8 cellular contexts compared by ENCODE assay signal in the genomic region with DNA sequence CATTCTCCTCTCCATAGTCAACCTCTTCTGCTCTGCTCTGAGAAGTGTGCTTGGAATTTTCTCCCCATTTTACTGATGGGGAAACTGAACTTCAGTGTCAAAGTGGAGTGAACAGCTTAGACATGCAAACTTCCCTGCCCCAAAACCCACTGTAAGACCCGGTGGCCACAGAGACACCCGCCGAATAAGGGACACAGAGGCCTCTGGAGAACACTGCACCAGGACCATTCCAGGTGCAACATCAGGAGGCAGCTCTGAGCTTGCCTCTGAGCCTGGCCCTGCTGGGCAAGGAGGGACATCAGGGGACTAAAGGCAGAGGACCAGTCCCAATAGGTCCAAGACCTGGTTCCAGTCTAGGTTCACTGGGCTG. TPM values are rescaled to one million over a fixed set of nuclear protein-coding genes. Genes with fewer than 3 reads are reported as not detected.
DNase-seq lines count a peak whose midpoint lies in the region; ATAC-seq and TF ChIP-seq lines count a peak whose summit lies in the region.

No MANE protein-coding gene starts in this region.

- H2AFZ ChIP-seq in SK-N-SH (ENCODE audit: low read depth), result no peak overlapping the region

- 80% methylated on average over 3 of the region's 3 CpGs for WGBS in SK-N-SH (ENCODE audit: low lambda C conversion rate)
- WGBS in liver, result 75% methylated on average over 3 of the region's 3 CpGs
- 76 to 80% methylated on average over 3 of the region's 3 CpGs for WGBS in testis, 2 donors

- TF ChIP-seq EP300 in SK-N-SH (IDR thresholded peaks at IDR 0.05; ENCODE audit: borderline replicate concordance in 1 of 2, low read depth in 1 of 2, low read length in 1 of 2), result no peak

- peaks cover 3 to 6% of the 10 kb centered on the region in 2 experiments for H3K36me3 ChIP-seq in SK-N-SH (replicated peaks in 1 of 2; ENCODE audit: control insufficient read depth in 1 of 2, insufficient read depth in 2 of 2, low read length in 1 of 2)
- no peaks in the 10 kb centered on the region for H3K36me3 ChIP-seq in liver (ENCODE audit: control insufficient read depth in 4 of 4, insufficient read depth in 3 of 4, low read depth in 1 of 4, low read length in 3 of 4)
- no peaks in the 10 kb centered on the region for H3K36me3 ChIP-seq in testis (ENCODE audit: low read depth, missing control alignments)

- peak overlapping the region; percentile 63 to 83; a peak in 3 of 4 replicates for H3K4me3 ChIP-seq in SK-N-SH (ENCODE audit: low read depth in 2 of 2, low read length in 1 of 2)
- peak overlapping the region; percentile 71 for H3K4me3 ChIP-seq in astrocyte of the spinal cord (ENCODE audit: low read depth, low read length)
- H3K4me3 ChIP-seq in liver (ENCODE audit: low read depth in 1 of 3, low read length in 3 of 3), result no peak overlapping the region
- no peak overlapping the region for H3K4me3 ChIP-seq in testis

- in situ Hi-C loops in astrocyte of the spinal cord (cut with HindIII; ENCODE audit: low sequenced_read_pairs), result no loop called here

- peak overlapping the region; percentile 97 for H3K4me2 ChIP-seq in SK-N-SH

- intact Hi-C loops in testis (cut with DNase I; ENCODE audit: low total_unique reads), result no loop called here

- CTCF ChIA-PET in SK-N-SH (lab: Yijun Ruan, JAX), result interaction anchor here (1.0 to 7.3 kb wide), 18 partner anchors 8 to 169 kb away, joined by 3 to 59 read pairs (median 6); a partner anchor contains a TSS

- TF ChIP-seq RAD21 in SK-N-SH (IDR thresholded peaks at IDR 0.05; ENCODE audit: low read length) (no peak), liver (IDR thresholded peaks at IDR 0.05) (no peak)

- DNase-seq in SK-N-SH, result no peak
- no peak for DNase-seq in astrocyte of the spinal cord (ENCODE audit: low read depth, low spot score)
- no peak for DNase-seq in testis
- DNase-seq in putamen (ENCODE audit: low spot score), result no peak
- no peak for DNase-seq in stimulated activated CD4-positive, alpha-beta T cell treated with anti-CD3 and anti-CD28 coated beads, Interleukin-4, amount 100 ng/mL, for 1 hour
- no peak for DNase-seq in NCI-H2196 (lab: John Stamatoyannopoulos, UW; ENCODE audit: unreplicated experiment)

- H4K20me1 ChIP-seq in SK-N-SH (ENCODE audit: insufficient read depth), result peaks cover 56% of the 10 kb centered on the region

- H3F3A ChIP-seq in SK-N-SH (replicated peaks; ENCODE audit: insufficient read depth), result peaks cover 13% of the 10 kb centered on the region

- POLR2A ChIA-PET in SK-N-SH (lab: Yijun Ruan, JAX), result interaction anchor here (1.1 to 1.8 kb wide), 2 partner anchors 10 to 12 kb away, joined by 3 to 7 read pairs; no protein-coding TSS in a partner anchor

- H3K9ac ChIP-seq in SK-N-SH (peak overlapping the region; percentile 98; the same call in 1 of the 2 replicates), liver (ENCODE audit: low read depth in 1 of 2, low read length in 2 of 2) (no peak overlapping the region)

- peaks cover 79% of the 10 kb centered on the region for H3K79me2 ChIP-seq in SK-N-SH (ENCODE audit: insufficient read depth)

- H3K9me2 ChIP-seq in SK-N-SH, result no peaks in the 10 kb centered on the region

- H3K4me1 ChIP-seq in SK-N-SH (ENCODE audit: control insufficient read depth in 1 of 2, insufficient read depth in 2 of 2, low read depth in 1 of 2, low read length in 1 of 2) (peaks cover 44 to 52% of the 10 kb centered on the region in 2 experiments), liver (ENCODE audit: control insufficient read depth in 4 of 4, insufficient read depth in 4 of 4, low read length in 3 of 4) (peaks cover 0 to 30% (median 5%) of the 10 kb centered on the region in 4 donors), testis (peaks cover 63% of the 10 kb centered on the region)

- H3K27me3 ChIP-seq in SK-N-SH (ENCODE audit: insufficient read depth), result no peaks in the 10 kb centered on the region
- no peaks in the 10 kb centered on the region for H3K27me3 ChIP-seq in liver (ENCODE audit: control insufficient read depth in 4 of 4, insufficient read depth in 4 of 4, low read length in 3 of 4)
- no peaks in the 10 kb centered on the region for H3K27me3 ChIP-seq in testis

- no peaks in the 10 kb centered on the region for H3K9me3 ChIP-seq in SK-N-SH
- H3K9me3 ChIP-seq in liver (ENCODE audit: control insufficient read depth in 4 of 4, low read length in 3 of 4), result no peaks in the 10 kb centered on the region
- no peaks in the 10 kb centered on the region for H3K9me3 ChIP-seq in testis

- no peak for TF ChIP-seq POLR2A in testis (IDR thresholded peaks at IDR 0.05)

- TF ChIP-seq CTCF in SK-N-SH (IDR thresholded peaks at IDR 0.05) (no peak), astrocyte of the spinal cord (IDR thresholded peaks at IDR 0.05; ENCODE audit: low read depth, low read length) (no peak), liver (IDR thresholded peaks at IDR 0.05; ENCODE audit: low read depth, low read length, missing input control) (no peak), testis (IDR thresholded peaks at IDR 0.05) (no peak)

- peak overlapping the region; percentile 90 to 92; a peak in 3 of 4 replicates for H3K27ac ChIP-seq in SK-N-SH (ENCODE audit: low read depth in 2 of 2, low read length in 1 of 2)
- peak overlapping the region; percentile 80 for H3K27ac ChIP-seq in liver (ENCODE audit: low read depth in 1 of 2, low read length in 2 of 2)
- peak overlapping the region; percentile 89 to 96 for H3K27ac ChIP-seq in testis

- no peak for ATAC-seq in SK-N-SH treated with all-trans-retinoic acid at 6 μM for 48 hours

TF ChIP-seq in SK-N-SH, 30 proteins besides CTCF, POLR2A, EP300 and RAD21 (continues in another document):
- no peak for TF ChIP-seq ELF1 (IDR thresholded peaks at IDR 0.05)
- no peak for TF ChIP-seq RXRA (IDR thresholded peaks at IDR 0.05; ENCODE audit: borderline replicate concordance, low read depth)
- no peak for TF ChIP-seq JUND (IDR thresholded peaks at IDR 0.05)
- no peak for TF ChIP-seq MXI1 (IDR thresholded peaks at IDR 0.05; ENCODE audit: low read depth, low read length)
- TF ChIP-seq, protein P1, sequence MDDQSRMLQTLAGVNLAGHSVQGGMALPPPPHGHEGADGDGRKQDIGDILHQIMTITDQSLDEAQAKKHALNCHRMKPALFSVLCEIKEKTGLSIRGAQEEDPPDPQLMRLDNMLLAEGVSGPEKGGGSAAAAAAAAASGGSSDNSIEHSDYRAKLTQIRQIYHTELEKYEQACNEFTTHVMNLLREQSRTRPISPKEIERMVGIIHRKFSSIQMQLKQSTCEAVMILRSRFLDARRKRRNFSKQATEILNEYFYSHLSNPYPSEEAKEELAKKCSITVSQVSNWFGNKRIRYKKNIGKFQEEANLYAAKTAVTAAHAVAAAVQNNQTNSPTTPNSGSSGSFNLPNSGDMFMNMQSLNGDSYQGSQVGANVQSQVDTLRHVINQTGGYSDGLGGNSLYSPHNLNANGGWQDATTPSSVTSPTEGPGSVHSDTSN (IDR thresholded peaks at IDR 0.05), result no peak

TF ChIP-seq in SK-N-SH treated with all-trans-retinoic acid at 6 μM for 48 hours, 23 proteins besides CTCF, POLR2A, EP300 and RAD21 (continues in another document):
- TF ChIP-seq, protein P2, sequence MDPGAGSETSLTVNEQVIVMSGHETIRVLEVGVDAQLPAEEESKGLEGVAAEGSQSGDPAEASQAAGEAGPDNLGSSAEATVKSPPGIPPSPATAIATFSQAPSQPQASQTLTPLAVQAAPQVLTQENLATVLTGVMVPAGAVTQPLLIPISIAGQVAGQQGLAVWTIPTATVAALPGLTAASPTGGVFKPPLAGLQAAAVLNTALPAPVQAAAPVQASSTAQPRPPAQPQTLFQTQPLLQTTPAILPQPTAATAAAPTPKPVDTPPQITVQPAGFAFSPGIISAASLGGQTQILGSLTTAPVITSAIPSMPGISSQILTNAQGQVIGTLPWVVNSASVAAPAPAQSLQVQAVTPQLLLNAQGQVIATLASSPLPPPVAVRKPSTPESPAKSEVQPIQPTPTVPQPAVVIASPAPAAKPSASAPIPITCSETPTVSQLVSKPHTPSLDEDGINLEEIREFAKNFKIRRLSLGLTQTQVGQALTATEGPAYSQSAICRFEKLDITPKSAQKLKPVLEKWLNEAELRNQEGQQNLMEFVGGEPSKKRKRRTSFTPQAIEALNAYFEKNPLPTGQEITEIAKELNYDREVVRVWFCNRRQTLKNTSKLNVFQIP (CRISPR knock-in tag; IDR thresholded peaks at IDR 0.05; ENCODE audit: borderline replicate concordance, low read depth), result no peak
- TF ChIP-seq ZNF8 (CRISPR knock-in tag; IDR thresholded peaks at IDR 0.05), result no peak

TF ChIP-seq in liver, 16 proteins besides CTCF, POLR2A, EP300 and RAD21 (continues in another document):
- TF ChIP-seq SP1 (IDR thresholded peaks at IDR 0.05) (no peak), FOXA1 (IDR thresholded peaks at IDR 0.05) (no peak)

RNA-seq across cellular contexts. Expression of a gene that starts 1.7 kb away (rescaled TPM):
- polyA plus RNA-seq in SK-N-SH (2012; rRNA removed), result 32.7 and 51.0 TPM in 2 replicates
- polyA plus RNA-seq in SK-N-SH (2012; cell fraction: cytosol; rRNA removed), result 20.4 and 31.4 TPM in 2 replicates
- 227 and 305 TPM in 2 replicates for polyA plus RNA-seq in SK-N-SH (2012; cell fraction: nucleus; rRNA removed)
- 10 to 100 TPM in 1 of 2 donors, 1 to 10 TPM in 1; 7.1 to 14.7 TPM for total RNA-seq in liver
- polyA plus RNA-seq in liver, result 1 to 10 TPM; 3.5 to 7.2 TPM
- 10 to 100 TPM; 39.9 to 70.0 TPM for total RNA-seq in testis
- polyA plus RNA-seq in testis (ENCODE audit: insufficient read depth, low read depth, low replicate concordance), result 28.2 TPM

RNA-seq across cellular contexts. Expression of a gene that starts 45.0 kb away (rescaled TPM):
- polyA plus RNA-seq in SK-N-SH (2012; rRNA removed) (7.3 and 8.1 TPM in 2 replicates), liver (10 to 100 TPM in 1 of 2 donors, 1 to 10 TPM in 1; 8.3 to 10.4 TPM), testis (ENCODE audit: insufficient read depth, low read depth, low replicate concordance) (21.0 TPM)
- 4.7 and 6.8 TPM in 2 replicates for polyA plus RNA-seq in SK-N-SH (2012; cell fraction: cytosol; rRNA removed)
- polyA plus RNA-seq in SK-N-SH (2012; cell fraction: nucleus; rRNA removed), result 13.1 and 16.1 TPM in 2 replicates
- total RNA-seq in liver (10 to 100 TPM in 1 of 2 donors, 1 to 10 TPM in 1; 6.1 to 15.4 TPM), testis (10 to 100 TPM; 25.5 to 32.0 TPM)

RNA-seq across cellular contexts. Expression of a gene that starts 59.3 kb away (rescaled TPM):
- polyA plus RNA-seq in SK-N-SH (2012; rRNA removed) (0.90 and 0.93 TPM in 2 replicates), liver (1 to 10 TPM; 1.3 to 1.6 TPM), testis (ENCODE audit: insufficient read depth, low read depth, low replicate concordance) (13.9 TPM)
- polyA plus RNA-seq in SK-N-SH (2012; cell fraction: cytosol; rRNA removed), result 0.23 and 0.42 TPM in 2 replicates
- 3.8 and 4.7 TPM in 2 replicates for polyA plus RNA-seq in SK-N-SH (2012; cell fraction: nucleus; rRNA removed)
- total RNA-seq in liver (1 to 10 TPM; 1.3 to 4.3 TPM), testis (10 to 100 TPM; 24.6 to 30.2 TPM)

Comparison
In these comparisons a context has a peak if more than half of its experiments do, and no peak if none do; other contexts are left out.
1. H3K4me3 ChIP-seq: peak in SK-N-SH (2 of 2) and astrocyte of the spinal cord (single experiment); none in liver (0 of 3) and testis (0 of 2).
2. Peak in every context shown above with its lines, with median percentiles within 50 percentile points of each other: H3K27ac ChIP-seq.